Comparison of ENCODE assay signal across 2 cellular contexts in the genomic region with DNA sequence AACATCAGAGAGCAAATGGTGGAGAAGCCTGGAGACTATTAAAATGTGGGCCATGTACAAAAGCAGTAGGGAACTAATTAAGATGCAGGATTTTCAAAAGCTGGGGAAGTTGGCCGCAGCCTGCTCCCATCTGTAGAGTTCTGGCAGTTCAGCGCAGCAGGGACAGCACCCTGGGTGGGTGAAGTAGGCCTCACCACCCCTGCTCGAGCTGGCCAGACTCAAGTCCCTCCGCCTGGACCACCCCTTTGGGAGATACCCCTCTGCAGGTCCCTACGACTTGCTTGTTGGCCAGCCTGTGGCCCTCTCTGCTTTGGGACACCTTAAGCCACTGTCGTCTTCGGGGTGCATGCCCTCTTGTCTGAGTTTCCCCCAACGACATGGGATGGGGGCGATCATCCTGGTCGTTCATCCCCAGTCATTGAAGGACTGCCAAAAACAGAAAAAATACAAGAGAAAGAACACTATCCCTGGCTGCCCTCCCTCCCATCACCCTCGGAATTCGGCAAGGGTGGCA.
TF ChIP-seq lines count a peak whose summit lies in the region.

No MANE protein-coding gene starts in this region.

TF ChIP-seq in IMR-90, 13 proteins besides CTCF, POLR2A, EP300 and RAD21:
- TF ChIP-seq BHLHE40 (IDR thresholded peaks at IDR 0.05; ENCODE audit: low read depth, low read length) (no peak), ELK1 (IDR thresholded peaks at IDR 0.05; ENCODE audit: borderline replicate concordance, low read depth, low read length) (no peak), MAZ (IDR thresholded peaks at IDR 0.05; ENCODE audit: borderline replicate concordance, low read depth, low read length) (no peak), MXI1 (IDR thresholded peaks at IDR 0.05; ENCODE audit: borderline replicate concordance, low read depth, low read length) (no peak), SMC3 (IDR thresholded peaks at IDR 0.05; ENCODE audit: low read depth, low read length) (no peak), RFX5 (IDR thresholded peaks at IDR 0.05; ENCODE audit: low read depth, low read length) (no peak), RCOR1 (IDR thresholded peaks at IDR 0.05; ENCODE audit: insufficient replicate concordance, low read length) (no peak), CEBPB (IDR thresholded peaks at IDR 0.05; ENCODE audit: low read depth, low read length) (no peak), CHD1 (IDR thresholded peaks at IDR 0.05; ENCODE audit: low read depth, low read length) (no peak), MAFK (IDR thresholded peaks at IDR 0.05; ENCODE audit: low read depth, low read length) (no peak), FOS (IDR thresholded peaks at IDR 0.05; ENCODE audit: low read depth, low read length) (no peak), NFE2L2 (IDR thresholded peaks at IDR 0.05; ENCODE audit: low read depth, low read length) (no peak)
- TF ChIP-seq, protein P1, sequence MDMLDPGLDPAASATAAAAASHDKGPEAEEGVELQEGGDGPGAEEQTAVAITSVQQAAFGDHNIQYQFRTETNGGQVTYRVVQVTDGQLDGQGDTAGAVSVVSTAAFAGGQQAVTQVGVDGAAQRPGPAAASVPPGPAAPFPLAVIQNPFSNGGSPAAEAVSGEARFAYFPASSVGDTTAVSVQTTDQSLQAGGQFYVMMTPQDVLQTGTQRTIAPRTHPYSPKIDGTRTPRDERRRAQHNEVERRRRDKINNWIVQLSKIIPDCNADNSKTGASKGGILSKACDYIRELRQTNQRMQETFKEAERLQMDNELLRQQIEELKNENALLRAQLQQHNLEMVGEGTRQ (IDR thresholded peaks at IDR 0.05; ENCODE audit: low read depth, low read length) = no peak

TF ChIP-seq in H1, 55 proteins besides CTCF, POLR2A, EP300 and RAD21:
- TF ChIP-seq NRF1 (IDR thresholded peaks at IDR 0.05; ENCODE audit: low read depth, low read length) (no peak), CHD1 (IDR thresholded peaks at IDR 0.05; ENCODE audit: low read depth, low read length) (no peak), TBP (IDR thresholded peaks at IDR 0.05; ENCODE audit: low read depth, low read length) (no peak)
